11 cellular contexts compared by ENCODE assay signal in genomic region chr4:163815776-163816175, GRCh38.
DNase-seq lines count a peak whose midpoint lies in the region; ATAC-seq lines count a peak whose summit lies in the region.
"Had no signal": no experiment of that assay in that cellular context is flagged by ENCODE, and none has a peak within 500 bp of the region (broad histone marks: within the 10 kb centered on the region; RNA-seq: fewer than 3 reads in every experiment).

No MANE protein-coding gene starts in this region.

- H3K27me3 Mint-ChIP-seq in activated CD4-positive, alpha-beta memory T cell treated with anti-CD3 and anti-CD28 coated beads, Interleukin-2, amount 10 ng/mL, durations not matched to agents 7 days and 5 days, result no peaks in the 10 kb centered on the region

- H3K4me3 Mint-ChIP-seq in activated CD4-positive, alpha-beta memory T cell treated with anti-CD3 and anti-CD28 coated beads, Interleukin-2, amount 10 ng/mL, durations not matched to agents 7 days and 5 days, result no peak overlapping the region
- H3K4me3 Mint-ChIP-seq: CD14-positive monocyte had no signal

- ATAC-seq in GM18517 (IDR thresholded peaks at IDR 0.05; ENCODE audit: unreplicated experiment) (peak; percentile 86), GM21390 (IDR thresholded peaks at IDR 0.05; ENCODE audit: unreplicated experiment) (peak; percentile 72), HG03060 (IDR thresholded peaks at IDR 0.05; ENCODE audit: low read depth, unreplicated experiment) (peak; percentile 76)

- H3K36me3 Mint-ChIP-seq in activated CD4-positive, alpha-beta memory T cell treated with anti-CD3 and anti-CD28 coated beads, Interleukin-2, amount 10 ng/mL, durations not matched to agents 7 days and 5 days (ENCODE audit: low read depth), result no peaks in the 10 kb centered on the region
- H3K36me3 Mint-ChIP-seq: CD14-positive monocyte had no signal

- H3K9me3 Mint-ChIP-seq in activated CD4-positive, alpha-beta memory T cell treated with anti-CD3 and anti-CD28 coated beads, Interleukin-2, amount 10 ng/mL, durations not matched to agents 7 days and 5 days, result no peaks in the 10 kb centered on the region

- no peak overlapping the region for H3K27ac Mint-ChIP-seq in activated CD4-positive, alpha-beta memory T cell treated with anti-CD3 and anti-CD28 coated beads, Interleukin-2, amount 10 ng/mL, durations not matched to agents 7 days and 5 days
- H3K27ac Mint-ChIP-seq: CD14-positive monocyte had no signal

- CTCF ChIA-PET in activated CD4-positive, alpha-beta memory T cell treated with anti-CD3 and anti-CD28 coated beads, Interleukin-2, amount 10 ng/mL, durations not matched to agents 7 days and 5 days (lab: Charles Lee), result no interaction called here

- H3K4me1 Mint-ChIP-seq in activated CD4-positive, alpha-beta memory T cell treated with anti-CD3 and anti-CD28 coated beads, Interleukin-2, amount 10 ng/mL, durations not matched to agents 7 days and 5 days, result no peaks in the 10 kb centered on the region
- H3K4me1 Mint-ChIP-seq: CD14-positive monocyte had no signal

- peak; percentile 83 for DNase-seq in NAMALWA (ENCODE audit: low spot score)
- DNase-seq in NCI-H1436 (lab: John Stamatoyannopoulos, UW), result no peak
- DNase-seq in activated CD4-positive, alpha-beta memory T cell treated with anti-CD3 and anti-CD28 coated beads, Interleukin-2, amount 10 ng/mL, durations not matched to agents 7 days and 5 days, result no peak
- DNase-seq in NCI-H1092 (lab: John Stamatoyannopoulos, UW), result no peak
- DNase-seq in effector CD4-positive, alpha-beta T cell, result no peak
- DNase-seq: activated T-cell treated with anti-CD3 and anti-CD28 coated beads, Interleukin-2, amount 50 U/mL, for 1 hour; MG63 had no signal

- POLR2A ChIA-PET in activated CD4-positive, alpha-beta memory T cell treated with anti-CD3 and anti-CD28 coated beads, Interleukin-2, amount 10 ng/mL, durations not matched to agents 7 days and 5 days (lab: Charles Lee), result no interaction called here
